In genomic region chr2:98746426-98746825, GRCh38 we compare ENCODE assay signal across 26 cellular contexts. TPM values are rescaled to one million over a fixed set of nuclear protein-coding genes. Genes with fewer than 3 reads are reported as not detected.
DNase-seq lines count a peak whose midpoint lies in the region; ATAC-seq and TF ChIP-seq lines count a peak whose summit lies in the region.
"Had no signal": no experiment of that assay in that cellular context is flagged by ENCODE, and none has a peak within 500 bp of the region (broad histone marks: within the 10 kb centered on the region; RNA-seq: fewer than 3 reads in every experiment).

No MANE protein-coding gene starts in this region.

- H3K9me3 ChIP-seq in T-helper 17 cell (ENCODE audit: control insufficient read depth, low read length, poor library complexity, severe bottlenecking): no peaks in the 10 kb centered on the region
- H3K9me3 ChIP-seq: BE2C, BLaER1 had no signal

- intact Hi-C loops in activated CD8-positive, alpha-beta T cell treated with anti-CD3 and anti-CD28 coated beads for 36 hours (cut with micrococcal nuclease): no loop called here
- intact Hi-C loops in head of caudate nucleus (cut with DNase I): no loop called here

- peak; percentile 29 for ATAC-seq in activated CD8-positive, alpha-beta T cell treated with anti-CD3 and anti-CD28 coated beads for 36 hours
- ATAC-seq in activated CD8-positive, alpha-beta T cell treated with anti-CD3 and anti-CD28 coated beads, Interleukin-2, amount 10 ng/mL, durations not matched to agents 7 days and 5 days: no peak
- ATAC-seq in T-helper 17 cell (no peak), HG02973 (IDR thresholded peaks at IDR 0.05; ENCODE audit: unreplicated experiment) (no peak)
- peak; percentile 61 for ATAC-seq in stimulated activated effector memory CD8-positive, alpha-beta T cell treated with anti-CD3 and anti-CD28 coated beads, Interleukin-12 subunit alpha, Interleukin-12 subunit beta, amount 100 ng/mL, for 72 hours
- ATAC-seq: GM12878 had no signal

- POLR2A ChIA-PET in activated CD8-positive, alpha-beta T cell treated with anti-CD3 and anti-CD28 coated beads for 36 hours (lab: Charles Lee): interaction anchor here (1.9 to 4.9 kb wide), 2 partner anchors 8 to 25 kb away, joined by 4 to 19 read pairs; no protein-coding TSS in a partner anchor
- POLR2A ChIA-PET in activated CD8-positive, alpha-beta T cell treated with anti-CD3 and anti-CD28 coated beads, Interleukin-2, amount 10 ng/mL, durations not matched to agents 7 days and 5 days (lab: Charles Lee): interaction anchor here (0.7 kb wide), 1 partner anchor 85 kb away, joined by 3 read pairs; no protein-coding TSS in a partner anchor

- CTCF ChIA-PET in activated CD8-positive, alpha-beta T cell treated with anti-CD3 and anti-CD28 coated beads for 36 hours (lab: Charles Lee): interaction anchor here (0.6 to 1.1 kb wide), 3 partner anchors 24 to 70 kb away, joined by 3 read pairs; no protein-coding TSS in a partner anchor
- CTCF ChIA-PET in activated CD8-positive, alpha-beta T cell treated with anti-CD3 and anti-CD28 coated beads, Interleukin-2, amount 10 ng/mL, durations not matched to agents 7 days and 5 days (lab: Charles Lee): interaction anchor here (1.4 kb wide), 1 partner anchor 18 kb away, joined by 3 read pairs; no protein-coding TSS in a partner anchor

- DNase-seq in activated CD8-positive, alpha-beta T cell treated with anti-CD3 and anti-CD28 coated beads for 36 hours: no peak
- no peak for DNase-seq in activated CD8-positive, alpha-beta T cell treated with anti-CD3 and anti-CD28 coated beads, Interleukin-2, amount 10 ng/mL, durations not matched to agents 7 days and 5 days
- DNase-seq in activated naive CD4-positive, alpha-beta T cell (lab: John Stamatoyannopoulos, UW): no peak
- DNase-seq in T-helper 17 cell (no peak), head of caudate nucleus (no peak)
- DNase-seq in stimulated activated effector memory CD8-positive, alpha-beta T cell treated with anti-CD3 and anti-CD28 coated beads, Interleukin-12 subunit alpha, Interleukin-12 subunit beta, amount 100 ng/mL, for 72 hours (ENCODE audit: low spot score in 2 of 2): no peak
- DNase-seq: 8988T; ACHN; BE2C; C1 segment of cervical spinal cord; CD4-positive, alpha-beta memory T cell; CD4-positive, CD25-positive, alpha-beta regulatory T cell; CD8-positive, alpha-beta memory T cell; COR-L47; DMS 273 treated with DMSO at 0.1 percent for 48 hours; DMS153; DMS53; DMS79; DND-41; EL; GDM1 had no signal

- H3K27me3 Mint-ChIP-seq in activated CD8-positive, alpha-beta T cell treated with anti-CD3 and anti-CD28 coated beads for 36 hours: no peaks in the 10 kb centered on the region
- no peaks in the 10 kb centered on the region for H3K27me3 Mint-ChIP-seq in activated CD8-positive, alpha-beta T cell treated with anti-CD3 and anti-CD28 coated beads, Interleukin-2, amount 10 ng/mL, durations not matched to agents 7 days and 5 days (ENCODE audit: low read depth)
- no peaks in the 10 kb centered on the region for H3K27me3 Mint-ChIP-seq in activated naive CD4-positive, alpha-beta T cell treated with anti-CD3 and anti-CD28 coated beads, Interleukin-2, amount 50 U/mL, for 24 hours
- H3K27me3 Mint-ChIP-seq in T-helper 17 cell: no peaks in the 10 kb centered on the region
- H3K27me3 Mint-ChIP-seq: CD4-positive, alpha-beta memory T cell; CD4-positive, CD25-positive, alpha-beta regulatory T cell; CD8-positive, alpha-beta memory T cell had no signal

- peaks cover 7% of the 10 kb centered on the region for H3K9me3 Mint-ChIP-seq in activated CD8-positive, alpha-beta T cell treated with anti-CD3 and anti-CD28 coated beads for 36 hours
- H3K9me3 Mint-ChIP-seq in activated CD8-positive, alpha-beta T cell treated with anti-CD3 and anti-CD28 coated beads, Interleukin-2, amount 10 ng/mL, durations not matched to agents 7 days and 5 days (ENCODE audit: insufficient read depth): peaks cover 12% of the 10 kb centered on the region
- H3K9me3 Mint-ChIP-seq in activated naive CD4-positive, alpha-beta T cell treated with anti-CD3 and anti-CD28 coated beads, Interleukin-2, amount 50 U/mL, for 24 hours: no peaks in the 10 kb centered on the region
- H3K9me3 Mint-ChIP-seq in stimulated activated effector memory CD8-positive, alpha-beta T cell treated with anti-CD3 and anti-CD28 coated beads, Interleukin-12 subunit alpha, Interleukin-12 subunit beta, amount 100 ng/mL, for 72 hours: no peaks in the 10 kb centered on the region
- H3K9me3 Mint-ChIP-seq: CD4-positive, alpha-beta memory T cell; CD8-positive, alpha-beta memory T cell had no signal

- no peak for TF ChIP-seq CTCF in activated CD8-positive, alpha-beta T cell treated with anti-CD3 and anti-CD28 coated beads for 36 hours (IDR thresholded peaks at IDR 0.05)

- H3K4me1 Mint-ChIP-seq in activated CD8-positive, alpha-beta T cell treated with anti-CD3 and anti-CD28 coated beads for 36 hours (ENCODE audit: low read depth): peaks cover 51% of the 10 kb centered on the region
- peaks cover 40% of the 10 kb centered on the region for H3K4me1 Mint-ChIP-seq in activated CD8-positive, alpha-beta T cell treated with anti-CD3 and anti-CD28 coated beads, Interleukin-2, amount 10 ng/mL, durations not matched to agents 7 days and 5 days (ENCODE audit: low read depth)
- H3K4me1 Mint-ChIP-seq in activated naive CD4-positive, alpha-beta T cell treated with anti-CD3 and anti-CD28 coated beads, Interleukin-2, amount 50 U/mL, for 24 hours: peaks cover 69% of the 10 kb centered on the region
- peaks cover 39% of the 10 kb centered on the region for H3K4me1 Mint-ChIP-seq in T-helper 17 cell
- peaks cover 24% of the 10 kb centered on the region for H3K4me1 Mint-ChIP-seq in stimulated activated effector memory CD8-positive, alpha-beta T cell treated with anti-CD3 and anti-CD28 coated beads, Interleukin-12 subunit alpha, Interleukin-12 subunit beta, amount 100 ng/mL, for 72 hours

- peaks cover 3% of the 10 kb centered on the region for H3K36me3 Mint-ChIP-seq in activated CD8-positive, alpha-beta T cell treated with anti-CD3 and anti-CD28 coated beads for 36 hours (ENCODE audit: low read depth)
- peaks cover 7% of the 10 kb centered on the region for H3K36me3 Mint-ChIP-seq in activated CD8-positive, alpha-beta T cell treated with anti-CD3 and anti-CD28 coated beads, Interleukin-2, amount 10 ng/mL, durations not matched to agents 7 days and 5 days (ENCODE audit: low read depth)
- peaks cover 2% of the 10 kb centered on the region for H3K36me3 Mint-ChIP-seq in activated naive CD4-positive, alpha-beta T cell treated with anti-CD3 and anti-CD28 coated beads, Interleukin-2, amount 50 U/mL, for 24 hours
- peaks cover 3% of the 10 kb centered on the region for H3K36me3 Mint-ChIP-seq in T-helper 17 cell (ENCODE audit: low read depth)
- H3K36me3 Mint-ChIP-seq in stimulated activated effector memory CD8-positive, alpha-beta T cell treated with anti-CD3 and anti-CD28 coated beads, Interleukin-12 subunit alpha, Interleukin-12 subunit beta, amount 100 ng/mL, for 72 hours: no peaks in the 10 kb centered on the region
- H3K36me3 Mint-ChIP-seq: CD4-positive, alpha-beta memory T cell; CD4-positive, CD25-positive, alpha-beta regulatory T cell; CD8-positive, alpha-beta memory T cell had no signal

- no peak overlapping the region for H3K4me3 Mint-ChIP-seq in activated CD8-positive, alpha-beta T cell treated with anti-CD3 and anti-CD28 coated beads for 36 hours
- no peak overlapping the region for H3K4me3 Mint-ChIP-seq in activated CD8-positive, alpha-beta T cell treated with anti-CD3 and anti-CD28 coated beads, Interleukin-2, amount 10 ng/mL, durations not matched to agents 7 days and 5 days
- H3K4me3 Mint-ChIP-seq in activated naive CD4-positive, alpha-beta T cell treated with anti-CD3 and anti-CD28 coated beads, Interleukin-2, amount 50 U/mL, for 24 hours: no peak overlapping the region
- no peak overlapping the region for H3K4me3 Mint-ChIP-seq in T-helper 17 cell
- H3K4me3 Mint-ChIP-seq in stimulated activated effector memory CD8-positive, alpha-beta T cell treated with anti-CD3 and anti-CD28 coated beads, Interleukin-12 subunit alpha, Interleukin-12 subunit beta, amount 100 ng/mL, for 72 hours: no peak overlapping the region
- H3K4me3 Mint-ChIP-seq: CD14-positive monocyte; CD4-positive, alpha-beta memory T cell had no signal

- no peak overlapping the region for H3K27ac Mint-ChIP-seq in activated CD8-positive, alpha-beta T cell treated with anti-CD3 and anti-CD28 coated beads for 36 hours
- H3K27ac Mint-ChIP-seq in activated CD8-positive, alpha-beta T cell treated with anti-CD3 and anti-CD28 coated beads, Interleukin-2, amount 10 ng/mL, durations not matched to agents 7 days and 5 days: no peak overlapping the region
- peak overlapping the region; percentile 30 for H3K27ac Mint-ChIP-seq in activated naive CD4-positive, alpha-beta T cell treated with anti-CD3 and anti-CD28 coated beads, Interleukin-2, amount 50 U/mL, for 24 hours
- peak overlapping the region; percentile 47 for H3K27ac Mint-ChIP-seq in T-helper 17 cell
- no peak overlapping the region for H3K27ac Mint-ChIP-seq in stimulated activated effector memory CD8-positive, alpha-beta T cell treated with anti-CD3 and anti-CD28 coated beads, Interleukin-12 subunit alpha, Interleukin-12 subunit beta, amount 100 ng/mL, for 72 hours
- H3K27ac Mint-ChIP-seq: CD14-positive monocyte had no signal

RNA-seq across cellular contexts. Expression of gene MGAT4A, which starts 15.5 kb away (rescaled TPM):
- 10 to 100 TPM; 57.6 to 59.0 TPM for total RNA-seq in activated CD8-positive, alpha-beta T cell treated with anti-CD3 and anti-CD28 coated beads for 36 hours
- total RNA-seq in activated CD8-positive, alpha-beta T cell treated with anti-CD3 and anti-CD28 coated beads, Interleukin-2, amount 10 ng/mL, durations not matched to agents 7 days and 5 days: 10 to 100 TPM; 73.4 to 76.2 TPM
- 100 to 1,000 TPM; 187 to 205 TPM for total RNA-seq in T-helper 17 cell

Comparison
In these comparisons a context has a peak if more than half of its experiments do, and no peak if none do; other contexts are left out.
1. ATAC-seq: peak in activated CD8-positive, alpha-beta T cell treated with anti-CD3 and anti-CD28 coated beads for 36 hours (single experiment) and stimulated activated effector memory CD8-positive, alpha-beta T cell treated with anti-CD3 and anti-CD28 coated beads, Interleukin-12 subunit alpha, Interleukin-12 subunit beta, amount 100 ng/mL, for 72 hours (single experiment); none in activated CD8-positive, alpha-beta T cell treated with anti-CD3 and anti-CD28 coated beads, Interleukin-2, amount 10 ng/mL, durations not matched to agents 7 days and 5 days (single experiment), T-helper 17 cell (single experiment) and HG02973 (single experiment).
2. H3K27ac Mint-ChIP-seq: peak in activated naive CD4-positive, alpha-beta T cell treated with anti-CD3 and anti-CD28 coated beads, Interleukin-2, amount 50 U/mL, for 24 hours (single experiment) and T-helper 17 cell (single experiment); none in activated CD8-positive, alpha-beta T cell treated with anti-CD3 and anti-CD28 coated beads for 36 hours (single experiment), activated CD8-positive, alpha-beta T cell treated with anti-CD3 and anti-CD28 coated beads, Interleukin-2, amount 10 ng/mL, durations not matched to agents 7 days and 5 days (single experiment) and stimulated activated effector memory CD8-positive, alpha-beta T cell treated with anti-CD3 and anti-CD28 coated beads, Interleukin-12 subunit alpha, Interleukin-12 subunit beta, amount 100 ng/mL, for 72 hours (single experiment).